25 cellular contexts compared by ENCODE assay signal in the genomic region with DNA sequence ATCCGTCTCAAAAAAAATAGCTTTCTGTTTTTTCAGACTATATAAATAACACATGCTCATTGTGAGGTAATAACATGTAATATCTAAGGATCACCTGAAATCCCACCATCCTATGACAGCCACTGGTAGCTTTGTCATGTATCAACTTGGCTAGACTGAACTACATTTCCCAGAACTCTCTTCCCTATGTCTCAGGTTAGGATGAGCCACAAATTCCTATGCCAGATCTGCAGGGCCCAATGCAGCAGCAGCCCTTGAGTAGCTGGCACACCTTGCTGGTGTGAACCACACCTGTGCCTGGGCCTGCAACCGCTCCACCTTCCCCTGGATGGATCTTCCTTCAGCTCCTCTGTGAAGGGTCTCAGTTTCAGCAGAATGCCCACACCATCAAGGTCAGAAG. TPM values are rescaled to one million over a fixed set of nuclear protein-coding genes. Genes with fewer than 3 reads are reported as not detected.
A peak's percentile ranks its signal among the peaks of the same experiment; 100 is the strongest.
DNase-seq lines count a peak whose midpoint lies in the region; ATAC-seq and TF ChIP-seq lines count a peak whose summit lies in the region.
"Had no signal": no experiment of that assay in that cellular context is flagged by ENCODE, and none has a peak within 500 bp of the region (broad histone marks: within the 10 kb centered on the region; RNA-seq: fewer than 3 reads in every experiment).

No MANE protein-coding gene starts in this region.

- no peaks in the 10 kb centered on the region for H3K27me3 ChIP-seq in PC-9 (ENCODE audit: insufficient read depth, low read depth)
- H3K27me3 ChIP-seq: esophagus muscularis mucosa, gastroesophageal sphincter, tibial nerve had no signal

- H3K4me1 Mint-ChIP-seq in activated T-cell treated with anti-CD3 and anti-CD28 coated beads, Interleukin-2, amount 50 U/mL, for 72 hours (ENCODE audit: low read depth): peaks cover 23% of the 10 kb centered on the region
- peaks cover 0 to 3% of the 10 kb centered on the region in 2 donors for H3K4me1 Mint-ChIP-seq in effector memory CD8-positive, alpha-beta T cell (ENCODE audit: low read depth in 2 of 2)
- H3K4me1 Mint-ChIP-seq in progenitor cell of endocrine pancreas (ENCODE audit: low read depth): no peaks in the 10 kb centered on the region

- H2AFZ ChIP-seq in PC-9: no peak overlapping the region

- 0 out of 2 replicates have a peak, but pooled peaks cover 3% of the 10 kb centered on the region for H3K9me3 ChIP-seq in PC-9 (ENCODE audit: insufficient read depth, low read depth)
- H3K9me3 ChIP-seq: esophagus muscularis mucosa, gastroesophageal sphincter, tibial nerve had no signal

- CTCF ChIA-PET in PC-9 (lab: Charles Lee): interaction anchor here (0.6 kb wide), 1 partner anchor 14 kb away, joined by 5 read pairs; no protein-coding TSS in a partner anchor

- H3K4me3 ChIP-seq in PC-9: no peak overlapping the region
- H3K4me3 ChIP-seq: esophagus muscularis mucosa, gastroesophageal sphincter, tibial nerve had no signal

- H3K36me3 ChIP-seq in PC-9 (ENCODE audit: low read depth): peaks cover 38% of the 10 kb centered on the region

- intact Hi-C loops in PC-9 (cut with micrococcal nuclease; ENCODE audit: unreplicated experiment) (no loop called here), left colon (cut with DNase I, micrococcal nuclease) (no loop called here)

- H3K36me3 Mint-ChIP-seq in activated T-cell treated with anti-CD3 and anti-CD28 coated beads, Interleukin-2, amount 50 U/mL, for 72 hours (ENCODE audit: insufficient read depth in 2 of 2): peaks cover 5 to 25% of the 10 kb centered on the region in 2 donors
- peaks cover 68% of the 10 kb centered on the region for H3K36me3 Mint-ChIP-seq in effector memory CD8-positive, alpha-beta T cell (ENCODE audit: insufficient read depth)
- peaks cover 13% of the 10 kb centered on the region for H3K36me3 Mint-ChIP-seq in progenitor cell of endocrine pancreas (ENCODE audit: insufficient read depth)

- DNase-seq in activated T-cell treated with anti-CD3 and anti-CD28 coated beads, Interleukin-2, amount 50 U/mL, for 72 hours: no peak
- DNase-seq in activated T-cell treated with anti-CD3 and anti-CD28 coated beads, Interleukin-2, amount 50 U/mL, for 1 hour: no peak
- DNase-seq in PC-9 (no peak), progenitor cell of endocrine pancreas (ENCODE audit: low spot score, unreplicated experiment) (no peak), HK-2 (ENCODE audit: unreplicated experiment) (no peak), glomerular visceral epithelial cell (ENCODE audit: extremely low spot score) (no peak), left colon (no peak)
- no peak for DNase-seq in effector memory CD8-positive, alpha-beta T cell
- DNase-seq: activated CD4-positive, CD25-positive, alpha-beta regulatory T cell; amygdala; GDM1; MV-4-11; NCI-H1694 treated with DMSO at 0.1 percent for 48 hours; NCI-H446; posterior cingulate gyrus; RPMI8226; stimulated activated CD4-positive, alpha-beta T cell treated with anti-CD3 and anti-CD28 coated beads, Interleukin-1b, Interleukin-23, amount 100 ng/mL, for 48 hours; stimulated activated naive CD4-positive, alpha-beta T cell; T-helper 9 cell had no signal

- no peak overlapping the region for H3K4me3 Mint-ChIP-seq in activated T-cell treated with anti-CD3 and anti-CD28 coated beads, Interleukin-2, amount 50 U/mL, for 72 hours
- H3K4me3 Mint-ChIP-seq in effector memory CD8-positive, alpha-beta T cell: no peak overlapping the region
- H3K4me3 Mint-ChIP-seq in progenitor cell of endocrine pancreas (ENCODE audit: low read depth): no peak overlapping the region
- H3K4me3 Mint-ChIP-seq: nephron had no signal

- no peaks in the 10 kb centered on the region for H4K20me1 ChIP-seq in PC-9 (ENCODE audit: insufficient read depth)

- H3K4me2 ChIP-seq in PC-9: no peak overlapping the region

- no peaks in the 10 kb centered on the region for H3K9me2 ChIP-seq in PC-9 (ENCODE audit: insufficient read depth)

- no peaks in the 10 kb centered on the region for H3K79me2 ChIP-seq in PC-9 (ENCODE audit: low read depth)

- no peaks in the 10 kb centered on the region for H3K9me3 Mint-ChIP-seq in activated T-cell treated with anti-CD3 and anti-CD28 coated beads, Interleukin-2, amount 50 U/mL, for 72 hours
- H3K9me3 Mint-ChIP-seq in effector memory CD8-positive, alpha-beta T cell: no peaks in the 10 kb centered on the region
- no peaks in the 10 kb centered on the region for H3K9me3 Mint-ChIP-seq in progenitor cell of endocrine pancreas (ENCODE audit: low read depth)
- H3K9me3 Mint-ChIP-seq: activated T-helper 2 cell treated with anti-CD3 and anti-CD28 coated beads, Interferon-gamma antibody, Interleukin-2, Interleukin-4, amounts not matched to agents 10 μg/mL and 5 μg/mL and 100 μg/mL, durations not matched to agents 14 hours and 24 hours and 36 hours; nephron had no signal

- H3K4me1 ChIP-seq in PC-9 (replicated peaks; ENCODE audit: insufficient read depth): peaks cover 12% of the 10 kb centered on the region
- H3K4me1 ChIP-seq: esophagus muscularis mucosa, gastroesophageal sphincter had no signal

- ATAC-seq in activated T-cell treated with anti-CD3 and anti-CD28 coated beads, Interleukin-2, amount 50 U/mL, for 72 hours (replicated peaks in 1 of 2): no peak
- no peak for ATAC-seq in effector memory CD8-positive, alpha-beta T cell (replicated peaks)
- ATAC-seq in left colon: no peak
- ATAC-seq: gastroesophageal sphincter, SK-N-SH treated with all-trans-retinoic acid at 6 μM for 48 hours had no signal

- peak overlapping the region; percentile 92 for H3K27ac Mint-ChIP-seq in activated T-cell treated with anti-CD3 and anti-CD28 coated beads, Interleukin-2, amount 50 U/mL, for 72 hours
- peak overlapping the region; percentile 52 to 77 for H3K27ac Mint-ChIP-seq in effector memory CD8-positive, alpha-beta T cell
- peak overlapping the region; percentile 2 for H3K27ac Mint-ChIP-seq in progenitor cell of endocrine pancreas
- H3K27ac Mint-ChIP-seq: activated T-helper 2 cell treated with anti-CD3 and anti-CD28 coated beads, Interferon-gamma antibody, Interleukin-2, Interleukin-4, amounts not matched to agents 10 μg/mL and 5 μg/mL and 100 μg/mL, durations not matched to agents 14 hours and 24 hours and 36 hours; nephron had no signal

- H3F3A ChIP-seq in PC-9 (ENCODE audit: insufficient read depth, low read depth): peaks cover 23% of the 10 kb centered on the region; the same call in 1 of the 2 replicates

- TF ChIP-seq CTCF in PC-9 (conservative IDR thresholded peaks at IDR 0.05): no peak
- TF ChIP-seq CTCF in progenitor cell of endocrine pancreas (IDR thresholded peaks at IDR 0.05; ENCODE audit: unreplicated experiment): no peak

- BruUV-seq in PC-9 (replicated peaks; lab: Mats Ljungman, UMichigan): no TSS peak

- POLR2A ChIA-PET in PC-9 (lab: Charles Lee; ENCODE audit: unreplicated experiment): interaction anchor here (0.6 kb wide), 1 partner anchor 854 kb away, joined by 3 read pairs; no protein-coding TSS in a partner anchor

- no peaks in the 10 kb centered on the region for H3K27me3 Mint-ChIP-seq in activated T-cell treated with anti-CD3 and anti-CD28 coated beads, Interleukin-2, amount 50 U/mL, for 72 hours (ENCODE audit: low read depth)
- no peaks in the 10 kb centered on the region for H3K27me3 Mint-ChIP-seq in effector memory CD8-positive, alpha-beta T cell
- H3K27me3 Mint-ChIP-seq in progenitor cell of endocrine pancreas: no peaks in the 10 kb centered on the region

- peak overlapping the region; percentile 10; the same call in 1 of the 2 replicates for H3K27ac ChIP-seq in PC-9
- H3K27ac ChIP-seq: esophagus muscularis mucosa, gastroesophageal sphincter had no signal

RNA-seq across cellular contexts. Expression of a gene that starts 28.1 kb away (rescaled TPM):
- 10 to 100 TPM; 62.6 to 66.1 TPM for total RNA-seq in activated T-cell treated with anti-CD3 and anti-CD28 coated beads, Interleukin-2, amount 50 U/mL, for 72 hours
- total RNA-seq in PC-9 (2021) (24.8 and 30.0 TPM in 2 replicates), progenitor cell of endocrine pancreas (32.0 and 33.6 TPM in 2 replicates), left colon (10 to 100 TPM; 15.9 to 16.5 TPM)

RNA-seq across cellular contexts. Expression of a gene that starts 28.3 kb away (rescaled TPM):
- total RNA-seq in activated T-cell treated with anti-CD3 and anti-CD28 coated beads, Interleukin-2, amount 50 U/mL, for 72 hours: 100 to 1,000 TPM; 304 to 350 TPM
- 139 and 171 TPM in 2 replicates for total RNA-seq in PC-9 (2021)
- 139 and 142 TPM in 2 replicates for total RNA-seq in progenitor cell of endocrine pancreas
- total RNA-seq in left colon: 10 to 100 TPM; 68.5 to 77.9 TPM

RNA-seq across cellular contexts. Expression of a gene that starts 40.4 kb away (rescaled TPM):
- 10 to 100 TPM; 25.7 to 27.6 TPM for total RNA-seq in activated T-cell treated with anti-CD3 and anti-CD28 coated beads, Interleukin-2, amount 50 U/mL, for 72 hours
- total RNA-seq in PC-9 (2021): 56.3 and 77.8 TPM in 2 replicates
- total RNA-seq in progenitor cell of endocrine pancreas: 52.3 and 56.0 TPM in 2 replicates
- 10 to 100 TPM; 34.2 to 36.2 TPM for total RNA-seq in left colon

RNA-seq across cellular contexts. Expression of a gene that starts 54.1 kb away (rescaled TPM):
- 10 to 100 TPM; 70.1 to 75.0 TPM for total RNA-seq in activated T-cell treated with anti-CD3 and anti-CD28 coated beads, Interleukin-2, amount 50 U/mL, for 72 hours
- 89.4 and 132 TPM in 2 replicates for total RNA-seq in PC-9 (2021)
- 55.8 and 66.3 TPM in 2 replicates for total RNA-seq in progenitor cell of endocrine pancreas
- 100 to 1,000 TPM in 1 of 2 donors, 10 to 100 TPM in 1; 87.2 to 111 TPM for total RNA-seq in left colon

Comparison
In these comparisons a context has a peak if more than half of its experiments do, and no peak if none do; other contexts are left out.
1. H3K27ac Mint-ChIP-seq: peak in every context shown above with its lines; median percentile 92 in activated T-cell treated with anti-CD3 and anti-CD28 coated beads, Interleukin-2, amount 50 U/mL, for 72 hours; 64 in effector memory CD8-positive, alpha-beta T cell; 2 in progenitor cell of endocrine pancreas.